22 cellular contexts compared by ENCODE assay signal in the genomic region with DNA sequence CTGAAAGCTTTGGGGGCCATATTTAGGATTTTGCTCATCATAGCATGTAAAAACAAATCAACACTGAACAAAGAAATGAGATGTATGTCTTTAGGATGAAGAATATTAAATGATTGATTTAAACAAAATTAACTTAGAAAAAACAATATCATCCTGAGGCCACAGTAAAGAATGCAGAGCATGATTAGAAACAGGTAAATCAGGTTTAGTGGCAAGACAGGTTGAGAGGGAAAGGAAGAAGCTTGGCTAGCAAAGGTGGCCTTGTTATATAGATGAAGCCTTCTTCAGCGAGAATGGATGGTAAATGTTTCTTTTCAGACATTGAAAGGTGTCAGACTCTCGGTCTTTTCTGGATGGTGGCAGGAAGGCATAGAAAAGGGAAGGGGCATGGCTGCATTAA. TPM values are rescaled to one million over a fixed set of nuclear protein-coding genes. Genes with fewer than 3 reads are reported as not detected.
A peak's percentile ranks its signal among the peaks of the same experiment; 100 is the strongest.
DNase-seq lines count a peak whose midpoint lies in the region; ATAC-seq, FAIRE-seq and TF ChIP-seq lines count a peak whose summit lies in the region.
"Had no signal": no experiment of that assay in that cellular context is flagged by ENCODE, and none has a peak within 500 bp of the region (broad histone marks: within the 10 kb centered on the region; RNA-seq: fewer than 3 reads in every experiment).

No MANE protein-coding gene starts in this region.

- peak overlapping the region; percentile 2 for H2BK120ac ChIP-seq in trophoblast cell (ENCODE audit: insufficient read depth, low read length, poor library complexity)

- H3K27ac ChIP-seq in trophoblast cell (ENCODE audit: low read depth, low read length), result peak overlapping the region; percentile 90
- H3K27ac ChIP-seq: C4-2B, HL-60 had no signal

- H3K18ac ChIP-seq in trophoblast cell (ENCODE audit: low read length), result no peak overlapping the region

- WGBS in trophoblast cell (ENCODE audit: extremely low coverage, insufficient coverage, insufficient read length), result no CpG with 5 or more reads among the region's 2 CpGs

- TF ChIP-seq CTCF in bronchial epithelial cell (IDR thresholded peaks at IDR 0.05; ENCODE audit: insufficient read depth, low read length, severe bottlenecking), result no peak

- H3K36me3 ChIP-seq in bronchial epithelial cell (ENCODE audit: control insufficient read depth, insufficient read depth, low read length) (no peaks in the 10 kb centered on the region), trophoblast cell (ENCODE audit: control insufficient read depth in 1 of 2, insufficient read depth in 2 of 2, low read length in 2 of 2) (no peaks in the 10 kb centered on the region)

- peak; percentile 8 for DNase-seq in DMS53 treated with DMSO at 0.1 percent for 48 hours (lab: John Stamatoyannopoulos, UW; ENCODE audit: unreplicated experiment)
- DNase-seq in bronchial epithelial cell (ENCODE audit: low read depth), result peak; percentile 1
- peak; percentile 1 to 60 for DNase-seq in trophoblast cell
- DNase-seq in NCI-H2081 treated with DMSO at 0.1 percent for 48 hours (lab: John Stamatoyannopoulos, UW), result no peak
- DNase-seq: ACHN; AML-193; CD4-positive, alpha-beta memory T cell; DMS 273 treated with DMSO at 0.1 percent for 48 hours; DMS79; GDM1; H9; IMR-90 had no signal

- no peak overlapping the region for H3K14ac ChIP-seq in trophoblast cell (ENCODE audit: low read length)

- H2AFZ ChIP-seq in trophoblast cell (ENCODE audit: insufficient read depth, low read length, poor library complexity), result no peak overlapping the region

- peaks cover 7 to 11% of the 10 kb centered on the region in 2 experiments for H3K4me1 ChIP-seq in trophoblast cell (ENCODE audit: control insufficient read depth in 1 of 2, insufficient read depth in 2 of 2, low read length in 2 of 2)

- H3K4me2 ChIP-seq in trophoblast cell (ENCODE audit: low read length), result no peak overlapping the region

- no peak overlapping the region for H2BK12ac ChIP-seq in trophoblast cell (ENCODE audit: low read length)

- ATAC-seq in GM19324 (IDR thresholded peaks at IDR 0.05; ENCODE audit: low FRiP score, unreplicated experiment) (no peak), HG03108 (IDR thresholded peaks at IDR 0.05; ENCODE audit: unreplicated experiment) (no peak), GM21737 (IDR thresholded peaks at IDR 0.05; ENCODE audit: unreplicated experiment) (no peak)
- ATAC-seq: K562 had no signal

- no peak overlapping the region for H4K12ac ChIP-seq in trophoblast cell (ENCODE audit: low read depth, low read length)

- H3K9me3 ChIP-seq in trophoblast cell (ENCODE audit: insufficient read depth, low read depth, low read length), result no peaks in the 10 kb centered on the region

- H3K23ac ChIP-seq in trophoblast cell (ENCODE audit: low read length), result no peak overlapping the region

- FAIRE-seq in bronchial epithelial cell (lab: Jason Lieb, UNC), result no peak
- FAIRE-seq: A204.1, H1, HTR-8/SVneo, K562 had no signal

- no peak overlapping the region for H2AK5ac ChIP-seq in trophoblast cell (ENCODE audit: low read length)

- no peak overlapping the region for H4K8ac ChIP-seq in trophoblast cell (ENCODE audit: low read depth, low read length)

- H2BK5ac ChIP-seq in trophoblast cell (ENCODE audit: low read depth, low read length, poor library complexity), result peak overlapping the region; percentile 98

- no peak overlapping the region for H3K9ac ChIP-seq in trophoblast cell (ENCODE audit: low read length)

- H3K4ac ChIP-seq in trophoblast cell (ENCODE audit: low read depth, low read length), result no peak overlapping the region

- H3K27me3 ChIP-seq in bronchial epithelial cell (ENCODE audit: control insufficient read depth, insufficient read depth, low read length) (no peaks in the 10 kb centered on the region), trophoblast cell (ENCODE audit: insufficient read depth, low read length) (no peaks in the 10 kb centered on the region)

- no peak overlapping the region for H3K4me3 ChIP-seq in bronchial epithelial cell (ENCODE audit: low read depth, low read length)
- no peak overlapping the region for H3K4me3 ChIP-seq in trophoblast cell (ENCODE audit: low read depth, low read length)
- H3K4me3 ChIP-seq: K562 had no signal

- no peaks in the 10 kb centered on the region for H3K79me2 ChIP-seq in trophoblast cell (ENCODE audit: control insufficient read depth, insufficient read depth, low read length, poor library complexity)

- peaks cover 18% of the 10 kb centered on the region for H3K79me1 ChIP-seq in trophoblast cell (ENCODE audit: low read length)

- peak overlapping the region; percentile 97 for H4K91ac ChIP-seq in trophoblast cell (ENCODE audit: low read depth, low read length)

RNA-seq across cellular contexts. Expression of a gene that starts 11.9 kb away (rescaled TPM):
- not detected in 2 replicates for total RNA-seq in bronchial epithelial cell
- 0.10 and 0.11 TPM in 2 replicates for polyA plus RNA-seq in trophoblast cell (2013)
- total RNA-seq: CD4-positive, alpha-beta memory T cell; H1; H9; IMR-90 had no signal
- polyA plus RNA-seq: BJ; CD4-positive, alpha-beta memory T cell; H1; IMR-90 had no signal
